8 cellular contexts compared by ENCODE assay signal in the genomic region with DNA sequence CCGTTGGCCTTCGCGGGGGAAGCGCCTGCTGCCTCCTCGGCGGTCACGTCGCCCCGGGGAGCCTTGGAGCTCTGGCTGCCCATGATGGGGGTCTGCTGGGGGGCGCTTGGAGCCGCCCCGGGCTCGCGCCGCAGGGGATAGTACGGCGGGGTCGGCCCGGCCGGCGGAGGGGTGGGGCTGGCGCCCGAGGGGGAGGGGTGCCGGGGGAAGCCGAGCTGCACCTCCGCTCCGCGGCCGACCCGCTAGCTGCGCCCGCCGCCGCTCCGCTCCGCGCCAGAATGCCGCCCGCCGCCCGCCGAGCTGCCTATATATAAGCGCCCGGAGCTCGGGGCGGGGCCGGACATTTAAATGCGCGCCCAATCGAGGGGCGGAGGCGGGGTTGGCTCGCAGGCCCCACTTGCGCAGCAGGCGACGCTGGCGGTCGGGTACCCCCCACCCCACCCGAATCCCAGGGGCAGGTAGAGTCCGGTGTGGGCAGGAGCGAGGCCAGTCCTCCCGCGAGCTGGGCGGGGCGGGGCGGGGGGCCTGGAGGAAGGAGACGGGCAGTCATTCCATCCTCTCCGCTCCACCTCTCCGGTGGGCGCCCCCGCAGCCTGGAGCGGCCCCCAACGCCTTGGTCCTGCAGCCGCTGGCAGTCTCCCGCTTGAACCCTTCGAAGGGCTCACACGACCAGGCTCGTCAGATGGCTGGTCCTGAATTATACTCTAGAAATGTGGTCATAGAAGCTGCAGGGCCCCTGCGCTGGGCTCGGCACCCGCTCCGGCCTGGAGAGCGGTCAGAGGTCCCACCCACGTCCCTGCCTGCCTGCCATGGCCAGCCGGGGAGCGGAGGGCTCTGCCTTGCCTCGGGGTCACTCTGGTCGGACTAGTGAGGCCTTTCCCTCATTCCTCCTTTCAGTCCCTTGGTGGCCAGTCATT. TPM values are rescaled to one million over a fixed set of nuclear protein-coding genes. Genes with fewer than 3 reads are reported as not detected.
DNase-seq lines count a peak whose midpoint lies in the region; ATAC-seq and TF ChIP-seq lines count a peak whose summit lies in the region.

TSS of gene MARCKSL1 (minus strand) at position 283 of the 917 bp plus-strand sequence. CDS start at position 83, 200 bp downstream.

- peak within 1 kb of the TSS; percentile 85 to 99 (median 97) for H3K9ac ChIP-seq in BLaER1 treated with 17β-estradiol and CSF1 and Interleukin-3, amounts not matched to agents 10 nM and 100 nM

- no peak for TF ChIP-seq POLR2A in stomach (IDR thresholded peaks at IDR 0.05)

- H3K4me3 ChIP-seq in BLaER1 treated with 17β-estradiol and CSF1 and Interleukin-3, amounts not matched to agents 10 nM and 100 nM: peak within 1 kb of the TSS; percentile 68 to 97 (median 92)
- H3K4me3 ChIP-seq in foreskin fibroblast (ENCODE audit: low read depth in 1 of 2, low read length in 2 of 2): peak within 1 kb of the TSS; percentile 60 to 69
- peak within 1 kb of the TSS; percentile 68 to 83 (median 78) for H3K4me3 ChIP-seq in stomach

- H4K20me1 ChIP-seq in BLaER1 treated with 17β-estradiol and CSF1 and Interleukin-3, amounts not matched to agents 10 nM and 100 nM: peaks cover 6 to 73% (median 52%) of the 10 kb centered on the region in 11 experiments; a peak in 21 of 22 replicates

- POLR2A ChIA-PET in RWPE1 (lab: Yijun Ruan, JAX; ENCODE audit: low non-redundant PET): interaction anchor here (0.7 to 1.4 kb wide), 3 partner anchors 9 to 58 kb away, joined by 3 to 7 read pairs (median 3); partner anchors contain the start of gene BSDC1

- peak within 1 kb of the TSS; percentile 50 to 97 (median 94); a peak in 20 of 22 replicates for H3K27ac ChIP-seq in BLaER1 treated with 17β-estradiol and CSF1 and Interleukin-3, amounts not matched to agents 10 nM and 100 nM
- H3K27ac ChIP-seq in RWPE1 (no peak within 1 kb of the TSS), stomach (peak within 1 kb of the TSS; percentile 85 to 88 (median 86))

- peaks cover 1% of the 10 kb centered on the region for H3K27me3 Mint-ChIP-seq in IgD-negative memory B cell
- H3K27me3 Mint-ChIP-seq in neural crest cell (ENCODE audit: low read depth): peaks cover 29% of the 10 kb centered on the region

- H3K9me3 Mint-ChIP-seq in IgD-negative memory B cell (no peaks in the 10 kb centered on the region), neural crest cell (no peaks in the 10 kb centered on the region)

- no peak for TF ChIP-seq CTCF in RWPE1 (conservative IDR thresholded peaks at IDR 0.05; ENCODE audit: low read depth)
- TF ChIP-seq CTCF in foreskin fibroblast (IDR thresholded peaks at IDR 0.05; ENCODE audit: low read depth, low read length): no peak
- TF ChIP-seq CTCF in neural crest cell (conservative IDR thresholded peaks at IDR 0.05): no peak
- TF ChIP-seq CTCF in stomach (IDR thresholded peaks at IDR 0.05): no peak

- peak within 1 kb of the TSS; percentile 94 to 100 (median 98) for H3K4me2 ChIP-seq in BLaER1 treated with 17β-estradiol and CSF1 and Interleukin-3, amounts not matched to agents 10 nM and 100 nM

- WGBS in stomach, 5 donors: 4 to 15% (median 8%) methylated on average over 10 to 88 of the region's 88 CpGs

- H3K27me3 ChIP-seq in BLaER1 treated with 17β-estradiol and CSF1 and Interleukin-3, amounts not matched to agents 10 nM and 100 nM: no peaks in the 10 kb centered on the region
- H3K27me3 ChIP-seq in stomach: peaks cover 0 to 3% (median 0%) of the 10 kb centered on the region in 3 donors

- H3K4me1 ChIP-seq in BLaER1 treated with 17β-estradiol and CSF1 and Interleukin-3, amounts not matched to agents 10 nM and 100 nM: peaks cover 72 to 87% (median 81%) of the 10 kb centered on the region in 10 experiments
- H3K4me1 ChIP-seq in stomach: peaks cover 30 to 77% (median 61%) of the 10 kb centered on the region in 4 donors

- H3K36me3 ChIP-seq in BLaER1 treated with 17β-estradiol and CSF1 and Interleukin-3, amounts not matched to agents 10 nM and 100 nM: peaks cover 23 to 38% (median 38%) of the 10 kb centered on the region in 11 experiments
- peaks cover 15 to 31% (median 23%) of the 10 kb centered on the region in 4 donors for H3K36me3 ChIP-seq in stomach

- H3K36me3 Mint-ChIP-seq in IgD-negative memory B cell (no peaks in the 10 kb centered on the region), neural crest cell (ENCODE audit: low read depth) (peaks cover 30% of the 10 kb centered on the region)

- intact Hi-C loops in stomach (cut with DNase I; ENCODE audit: low total_unique reads): no loop called here

- DNase-seq in RWPE1 (ENCODE audit: low spot score): peak; percentile 58
- peak; percentile 79 for DNase-seq in activated effector memory CD4-positive, alpha-beta T cell treated with Interleukin-2 at 50 U/mL for 16 hours
- DNase-seq in foreskin fibroblast: peak; percentile 33 to 78
- DNase-seq in neural crest cell (ENCODE audit: low read depth, low spot score): peak; percentile 84
- peak; percentile 90 for DNase-seq in stomach

- H3K27ac Mint-ChIP-seq in IgD-negative memory B cell (peak within 1 kb of the TSS; percentile 88 to 92 (median 89)), neural crest cell (ENCODE audit: unreplicated experiment) (peak within 1 kb of the TSS; percentile 99)

- H3K4me3 Mint-ChIP-seq in IgD-negative memory B cell (peak within 1 kb of the TSS; percentile 87 to 93 (median 91)), neural crest cell (peak within 1 kb of the TSS; percentile 99)

- peak; percentile 44 for ATAC-seq in GM19397 (IDR thresholded peaks at IDR 0.05; ENCODE audit: unreplicated experiment)

- CTCF ChIA-PET in RWPE1 (lab: Yijun Ruan, JAX): interaction anchor here (0.5 to 1.2 kb wide), 4 partner anchors 10 to 280 kb away, joined by 3 to 7 read pairs (median 4); no protein-coding TSS in a partner anchor

- H3K9me3 ChIP-seq in BLaER1 treated with 17β-estradiol and CSF1 and Interleukin-3, amounts not matched to agents 10 nM and 100 nM (replicated peaks in 1 of 11): no peaks in the 10 kb centered on the region
- H3K9me3 ChIP-seq in stomach: no peaks in the 10 kb centered on the region

- H3K4me1 Mint-ChIP-seq in IgD-negative memory B cell (peaks cover 34 to 47% (median 43%) of the 10 kb centered on the region in 3 donors), neural crest cell (peaks cover 68% of the 10 kb centered on the region)

- no peak for TF ChIP-seq EP300 in stomach (IDR thresholded peaks at IDR 0.05)

RNA-seq across cellular contexts. Expression of gene MARCKSL1, which starts in this region (rescaled TPM):
- polyA plus RNA-seq in IgD-negative memory B cell (219 TPM), stomach (100 to 1,000 TPM in 1 of 3 donors, 10 to 100 TPM in 2; 46.4 to 100 (median 95.3) TPM)
- total RNA-seq in neural crest cell (943 and 952 TPM in 2 replicates), stomach (10 to 100 TPM in 4 of 5 donors, 1 to 10 TPM in 1; 7.6 to 99.4 (median 22.9) TPM)
